8 cellular contexts compared by ENCODE assay signal in genomic region chr17:80790021-80790765, GRCh38.
DNase-seq lines count a peak whose midpoint lies in the region; ATAC-seq lines count a peak whose summit lies in the region.

No MANE protein-coding gene starts in this region.

- ATAC-seq in GM18502 (IDR thresholded peaks at IDR 0.05; ENCODE audit: poor library complexity, unreplicated experiment) (peak; percentile 73), HG03097 (IDR thresholded peaks at IDR 0.05; ENCODE audit: low FRiP score, unreplicated experiment) (peak; percentile 61), GM18520 (IDR thresholded peaks at IDR 0.05; ENCODE audit: unreplicated experiment) (no peak)

- H3K9me3 ChIP-seq in adipocyte (ENCODE audit: control insufficient read depth, low read length): no peaks in the 10 kb centered on the region

- H3K27me3 ChIP-seq in adipocyte (replicated peaks; ENCODE audit: control insufficient read depth, insufficient read depth, low read length): no peaks in the 10 kb centered on the region

- H3K4me1 ChIP-seq in adipocyte (ENCODE audit: control insufficient read depth, insufficient read depth, low read length): peaks cover 51% of the 10 kb centered on the region

- peak overlapping the region; percentile 82 for H3K9ac ChIP-seq in adipocyte (ENCODE audit: low read length)

- H3K36me3 ChIP-seq in adipocyte (ENCODE audit: control insufficient read depth, insufficient read depth, low read length, severe bottlenecking): no peaks in the 10 kb centered on the region

- DNase-seq in adipocyte (ENCODE audit: low read depth) (no peak), retina (peak; percentile 38), D341Med (ENCODE audit: low spot score) (no peak), HT-29 (ENCODE audit: low spot score) (no peak), NCI-H526 (lab: John Stamatoyannopoulos, UW) (no peak)

- H3K4me3 ChIP-seq in adipocyte (ENCODE audit: low read length): peak overlapping the region; percentile 49
